8 cellular contexts compared by ENCODE assay signal in genomic region chr6:53979468-53980067, GRCh38.
DNase-seq lines count a peak whose midpoint lies in the region; ATAC-seq and TF ChIP-seq lines count a peak whose summit lies in the region.

No MANE protein-coding gene starts in this region.

- H3K27me3 Mint-ChIP-seq in GM23338 (ENCODE audit: insufficient read depth, low read depth, poor library complexity), result no peaks in the 10 kb centered on the region

- no peak overlapping the region for H3K4me3 Mint-ChIP-seq in GM23338

- no peak overlapping the region for H3K27ac ChIP-seq in GM23338 (ENCODE audit: low read depth)

- peak; percentile 77 to 95 for TF ChIP-seq CTCF in GM23338 (conservative IDR thresholded peaks at IDR 0.05; ENCODE audit: low read depth in 2 of 2)

- H3K36me3 Mint-ChIP-seq in GM23338 (ENCODE audit: low read depth), result no peaks in the 10 kb centered on the region

- no peak overlapping the region for H2AFZ ChIP-seq in GM23338

- peaks cover 3% of the 10 kb centered on the region; the same call in 1 of the 2 replicates for H3K9me2 ChIP-seq in GM23338 (ENCODE audit: insufficient read depth)

- no peak overlapping the region for H3K4me3 ChIP-seq in GM23338

- no peak overlapping the region for H3K27ac Mint-ChIP-seq in GM23338

- H4K20me1 ChIP-seq in GM23338 (replicated peaks; ENCODE audit: insufficient read depth), result no peaks in the 10 kb centered on the region; the same call in 1 of the 2 replicates

- no peak overlapping the region for H3K4me2 ChIP-seq in GM23338

- H3K36me3 ChIP-seq in GM23338 (ENCODE audit: insufficient read depth), result no peaks in the 10 kb centered on the region

- DNase-seq in DMS 273 (lab: John Stamatoyannopoulos, UW; ENCODE audit: unreplicated experiment) (peak; percentile 77), GM23338 (ENCODE audit: low spot score) (peak; percentile 76), NCI-H510A (lab: John Stamatoyannopoulos, UW) (peak; percentile 8), cerebellar cortex (ENCODE audit: low spot score) (peak; percentile 38), myocyte (ENCODE audit: low read depth) (peak; percentile 64), NK-92 (lab: John Stamatoyannopoulos, UW; ENCODE audit: unreplicated experiment) (no peak), NCI-H1092 treated with DMSO at 0.1 percent for 48 hours (lab: John Stamatoyannopoulos, UW) (no peak)

- ATAC-seq in GM23338, result no peak
- ATAC-seq in HG03139 (IDR thresholded peaks at IDR 0.05; ENCODE audit: unreplicated experiment), result no peak

- no peaks in the 10 kb centered on the region for H3K9me3 Mint-ChIP-seq in GM23338

- no peaks in the 10 kb centered on the region for H3K79me2 ChIP-seq in GM23338 (replicated peaks; ENCODE audit: insufficient read depth)

- H3K4me1 ChIP-seq in GM23338 (ENCODE audit: insufficient read depth), result no peaks in the 10 kb centered on the region

- H3F3A ChIP-seq in GM23338 (replicated peaks; ENCODE audit: low read depth), result no peaks in the 10 kb centered on the region

- H3K27me3 ChIP-seq in GM23338 (ENCODE audit: insufficient read depth), result no peaks in the 10 kb centered on the region

- H3K4me1 Mint-ChIP-seq in GM23338, result no peaks in the 10 kb centered on the region

TF ChIP-seq in GM23338, 12 proteins besides CTCF, POLR2A, EP300 and RAD21:
- TF ChIP-seq ETS1 (IDR thresholded peaks at IDR 0.05) (no peak), CREB1 (CRISPR knock-in tag; IDR thresholded peaks at IDR 0.05; ENCODE audit: low read depth) (no peak), EZH2 (IDR thresholded peaks at IDR 0.05; ENCODE audit: low read depth, unreplicated experiment) (no peak), ZNF331 (CRISPR knock-in tag; IDR thresholded peaks at IDR 0.05; ENCODE audit: low read depth) (no peak), ZNF114 (CRISPR knock-in tag; IDR thresholded peaks at IDR 0.05) (no peak), POLR2AphosphoS5 (IDR thresholded peaks at IDR 0.05; ENCODE audit: low read depth) (no peak), JUNB (IDR thresholded peaks at IDR 0.05; ENCODE audit: unreplicated experiment) (no peak), NANOG (IDR thresholded peaks at IDR 0.05; ENCODE audit: borderline replicate concordance) (no peak), REST (IDR thresholded peaks at IDR 0.05; ENCODE audit: unreplicated experiment) (no peak), EZH2phosphoT487 (IDR thresholded peaks at IDR 0.05; ENCODE audit: unreplicated experiment) (no peak), STAT1 (IDR thresholded peaks at IDR 0.05; ENCODE audit: unreplicated experiment) (no peak)
- TF ChIP-seq, protein P1, sequence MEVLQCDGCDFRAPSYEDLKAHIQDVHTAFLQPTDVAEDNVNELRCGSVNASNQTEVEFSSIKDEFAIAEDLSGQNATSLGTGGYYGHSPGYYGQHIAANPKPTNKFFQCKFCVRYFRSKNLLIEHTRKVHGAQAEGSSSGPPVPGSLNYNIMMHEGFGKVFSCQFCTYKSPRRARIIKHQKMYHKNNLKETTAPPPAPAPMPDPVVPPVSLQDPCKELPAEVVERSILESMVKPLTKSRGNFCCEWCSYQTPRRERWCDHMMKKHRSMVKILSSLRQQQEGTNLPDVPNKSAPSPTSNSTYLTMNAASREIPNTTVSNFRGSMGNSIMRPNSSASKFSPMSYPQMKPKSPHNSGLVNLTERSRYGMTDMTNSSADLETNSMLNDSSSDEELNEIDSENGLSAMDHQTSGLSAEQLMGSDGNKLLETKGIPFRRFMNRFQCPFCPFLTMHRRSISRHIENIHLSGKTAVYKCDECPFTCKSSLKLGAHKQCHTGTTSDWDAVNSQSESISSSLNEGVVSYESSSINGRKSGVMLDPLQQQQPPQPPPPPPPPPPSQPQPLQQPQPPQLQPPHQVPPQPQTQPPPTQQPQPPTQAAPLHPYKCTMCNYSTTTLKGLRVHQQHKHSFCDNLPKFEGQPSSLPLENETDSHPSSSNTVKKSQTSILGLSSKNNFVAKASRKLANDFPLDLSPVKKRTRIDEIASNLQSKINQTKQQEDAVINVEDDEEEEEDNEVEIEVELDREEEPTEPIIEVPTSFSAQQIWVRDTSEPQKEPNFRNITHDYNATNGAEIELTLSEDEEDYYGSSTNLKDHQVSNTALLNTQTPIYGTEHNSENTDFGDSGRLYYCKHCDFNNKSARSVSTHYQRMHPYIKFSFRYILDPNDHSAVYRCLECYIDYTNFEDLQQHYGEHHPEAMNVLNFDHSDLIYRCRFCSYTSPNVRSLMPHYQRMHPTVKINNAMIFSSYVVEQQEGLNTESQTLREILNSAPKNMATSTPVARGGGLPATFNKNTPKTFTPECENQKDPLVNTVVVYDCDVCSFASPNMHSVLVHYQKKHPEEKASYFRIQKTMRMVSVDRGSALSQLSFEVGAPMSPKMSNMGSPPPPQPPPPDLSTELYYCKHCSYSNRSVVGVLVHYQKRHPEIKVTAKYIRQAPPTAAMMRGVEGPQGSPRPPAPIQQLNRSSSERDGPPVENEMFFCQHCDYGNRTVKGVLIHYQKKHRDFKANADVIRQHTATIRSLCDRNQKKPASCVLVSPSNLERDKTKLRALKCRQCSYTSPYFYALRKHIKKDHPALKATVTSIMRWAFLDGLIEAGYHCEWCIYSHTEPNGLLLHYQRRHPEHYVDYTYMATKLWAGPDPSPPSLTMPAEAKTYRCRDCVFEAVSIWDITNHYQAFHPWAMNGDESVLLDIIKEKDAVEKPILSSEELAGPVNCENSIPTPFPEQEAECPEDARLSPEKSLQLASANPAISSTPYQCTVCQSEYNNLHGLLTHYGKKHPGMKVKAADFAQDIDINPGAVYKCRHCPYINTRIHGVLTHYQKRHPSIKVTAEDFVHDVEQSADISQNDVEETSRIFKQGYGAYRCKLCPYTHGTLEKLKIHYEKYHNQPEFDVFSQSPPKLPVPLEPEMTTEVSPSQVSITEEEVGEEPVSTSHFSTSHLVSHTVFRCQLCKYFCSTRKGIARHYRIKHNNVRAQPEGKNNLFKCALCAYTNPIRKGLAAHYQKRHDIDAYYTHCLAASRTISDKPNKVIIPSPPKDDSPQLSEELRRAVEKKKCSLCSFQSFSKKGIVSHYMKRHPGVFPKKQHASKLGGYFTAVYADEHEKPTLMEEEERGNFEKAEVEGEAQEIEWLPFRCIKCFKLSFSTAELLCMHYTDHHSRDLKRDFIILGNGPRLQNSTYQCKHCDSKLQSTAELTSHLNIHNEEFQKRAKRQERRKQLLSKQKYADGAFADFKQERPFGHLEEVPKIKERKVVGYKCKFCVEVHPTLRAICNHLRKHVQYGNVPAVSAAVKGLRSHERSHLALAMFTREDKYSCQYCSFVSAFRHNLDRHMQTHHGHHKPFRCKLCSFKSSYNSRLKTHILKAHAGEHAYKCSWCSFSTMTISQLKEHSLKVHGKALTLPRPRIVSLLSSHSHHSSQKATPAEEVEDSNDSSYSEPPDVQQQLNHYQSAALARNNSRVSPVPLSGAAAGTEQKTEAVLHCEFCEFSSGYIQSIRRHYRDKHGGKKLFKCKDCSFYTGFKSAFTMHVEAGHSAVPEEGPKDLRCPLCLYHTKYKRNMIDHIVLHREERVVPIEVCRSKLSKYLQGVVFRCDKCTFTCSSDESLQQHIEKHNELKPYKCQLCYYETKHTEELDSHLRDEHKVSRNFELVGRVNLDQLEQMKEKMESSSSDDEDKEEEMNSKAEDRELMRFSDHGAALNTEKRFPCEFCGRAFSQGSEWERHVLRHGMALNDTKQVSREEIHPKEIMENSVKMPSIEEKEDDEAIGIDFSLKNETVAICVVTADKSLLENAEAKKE (CRISPR knock-in tag; IDR thresholded peaks at IDR 0.05), result no peak

Comparison
In these comparisons a context has a peak if more than half of its experiments do, and no peak if none do; other contexts are left out.
1. DNase-seq: peak in DMS 273 (single experiment), GM23338 (single experiment), NCI-H510A (single experiment), cerebellar cortex (single experiment) and myocyte (single experiment); none in NK-92 (single experiment) and NCI-H1092 treated with DMSO at 0.1 percent for 48 hours (single experiment).